ENCODE assay signal across 25 cellular contexts in genomic region chr2:37630298-37630697, GRCh38. TPM values are rescaled to one million over a fixed set of nuclear protein-coding genes. Genes with fewer than 3 reads are reported as not detected.
DNase-seq lines count a peak whose midpoint lies in the region; ATAC-seq and TF ChIP-seq lines count a peak whose summit lies in the region.
"Had no signal": no experiment of that assay in that cellular context is flagged by ENCODE, and none has a peak within 500 bp of the region (broad histone marks: within the 10 kb centered on the region; RNA-seq: fewer than 3 reads in every experiment).

No MANE protein-coding gene starts in this region.

- H3K9me2 ChIP-seq in PC-9 (ENCODE audit: insufficient read depth), result 0 out of 2 replicates have a peak, but pooled peaks cover 4% of the 10 kb centered on the region

- no peak overlapping the region for H4K8ac ChIP-seq in mesenchymal stem cell (ENCODE audit: low read length)

- H3K23ac ChIP-seq in mesenchymal stem cell (ENCODE audit: low read length in 2 of 2), result no peak overlapping the region

- no peak overlapping the region for H3K27ac ChIP-seq in mesenchymal stem cell (ENCODE audit: low read length, poor library complexity, severe bottlenecking)
- no peak overlapping the region for H3K27ac ChIP-seq in PC-9
- H3K27ac ChIP-seq: 22Rv1, ascending aorta, ovary, spleen had no signal

- H2BK12ac ChIP-seq in mesenchymal stem cell (ENCODE audit: low read length in 2 of 2), result no peak overlapping the region

- peak overlapping the region; percentile 49 for H3K9ac ChIP-seq in mesenchymal stem cell (ENCODE audit: low read length)

- H2AK5ac ChIP-seq in mesenchymal stem cell (ENCODE audit: low read length, severe bottlenecking), result no peak overlapping the region

- POLR2A ChIA-PET in activated CD8-positive, alpha-beta T cell treated with anti-CD3 and anti-CD28 coated beads for 36 hours (lab: Charles Lee), result no interaction called here
- POLR2A ChIA-PET in activated CD8-positive, alpha-beta T cell treated with anti-CD3 and anti-CD28 coated beads, Interleukin-2, amount 10 ng/mL, durations not matched to agents 7 days and 5 days (lab: Charles Lee), result no interaction called here
- POLR2A ChIA-PET in PC-9 (lab: Charles Lee; ENCODE audit: unreplicated experiment), result no interaction called here

- intact Hi-C loops in activated CD8-positive, alpha-beta T cell treated with anti-CD3 and anti-CD28 coated beads for 36 hours (cut with micrococcal nuclease), result loop anchor here (10.0 kb wide), 2 partner anchors 215 to 245 kb away; no protein-coding TSS in a partner anchor
- intact Hi-C loops in PC-9 (cut with micrococcal nuclease; ENCODE audit: unreplicated experiment), result no loop called here

- H3K9me3 ChIP-seq in mesenchymal stem cell (ENCODE audit: control insufficient read depth, low read length) (no peaks in the 10 kb centered on the region), PC-9 (ENCODE audit: insufficient read depth, low read depth) (0 out of 2 replicates have a peak, but pooled peaks cover 3% of the 10 kb centered on the region)
- H3K9me3 ChIP-seq: ascending aorta, ovary, spleen had no signal

- no peaks in the 10 kb centered on the region for H3K79me1 ChIP-seq in mesenchymal stem cell (replicated peaks; ENCODE audit: low read length, poor library complexity, severe bottlenecking)

- H2AFZ ChIP-seq in mesenchymal stem cell (ENCODE audit: low read depth, low read length), result no peak overlapping the region
- no peak overlapping the region for H2AFZ ChIP-seq in PC-9
- H2AFZ ChIP-seq: GM23338 had no signal

- H3K36me3 ChIP-seq in mesenchymal stem cell (ENCODE audit: control insufficient read depth in 1 of 2, insufficient read depth in 2 of 2, low read depth in 1 of 2, low read length in 2 of 2), result no peaks in the 10 kb centered on the region
- H3K36me3 ChIP-seq in PC-9 (ENCODE audit: low read depth), result no peaks in the 10 kb centered on the region
- H3K36me3 ChIP-seq: ascending aorta, ovary, spleen had no signal

- H3K14ac ChIP-seq in mesenchymal stem cell (ENCODE audit: low read length in 2 of 2), result no peak overlapping the region

- BruUV-seq in PC-9 (replicated peaks; lab: Mats Ljungman, UMichigan), result no TSS peak

- H3K4me1 ChIP-seq in mesenchymal stem cell (ENCODE audit: control insufficient read depth, insufficient read depth, low read depth, low read length) (peaks cover 5% of the 10 kb centered on the region), PC-9 (replicated peaks; ENCODE audit: insufficient read depth) (no peaks in the 10 kb centered on the region)

- no CpG with 5 or more reads among the region's 1 CpG for WGBS in mesenchymal stem cell

- no peak overlapping the region for H3K4me3 Mint-ChIP-seq in activated CD8-positive, alpha-beta T cell treated with anti-CD3 and anti-CD28 coated beads for 36 hours
- H3K4me3 Mint-ChIP-seq in activated CD8-positive, alpha-beta T cell treated with anti-CD3 and anti-CD28 coated beads, Interleukin-2, amount 10 ng/mL, durations not matched to agents 7 days and 5 days, result no peak overlapping the region
- H3K4me3 Mint-ChIP-seq in activated naive CD8-positive, alpha-beta T cell treated with anti-CD3 and anti-CD28 coated beads, Interleukin-2, amount 50 U/mL, for 24 hours, result no peak overlapping the region
- H3K4me3 Mint-ChIP-seq in stimulated activated naive B cell treated with anti-CD40 and anti-IgM and Interleukin-4, amounts not matched to agents 10 μg/mL and 1 μg/mL and 100 μg/mL, for 72 hours, result no peak overlapping the region
- H3K4me3 Mint-ChIP-seq: activated CD4-positive, alpha-beta T cell treated with anti-CD3 and anti-CD28 coated beads, Interleukin-2, amount 10 ng/mL, durations not matched to agents 7 days and 5 days; GM23338; mesothelial cell of epicardium had no signal

- no peaks in the 10 kb centered on the region for H3K27me3 ChIP-seq in mesenchymal stem cell (ENCODE audit: control insufficient read depth in 1 of 2, insufficient read depth in 1 of 2, low read length in 2 of 2)
- H3K27me3 ChIP-seq in PC-9 (ENCODE audit: insufficient read depth, low read depth), result no peaks in the 10 kb centered on the region
- H3K27me3 ChIP-seq: ascending aorta, ovary, spleen had no signal

- H4K20me1 ChIP-seq in PC-9 (ENCODE audit: insufficient read depth), result no peaks in the 10 kb centered on the region

- H3K27me3 Mint-ChIP-seq in activated CD8-positive, alpha-beta T cell treated with anti-CD3 and anti-CD28 coated beads for 36 hours, result no peaks in the 10 kb centered on the region
- no peaks in the 10 kb centered on the region for H3K27me3 Mint-ChIP-seq in activated CD8-positive, alpha-beta T cell treated with anti-CD3 and anti-CD28 coated beads, Interleukin-2, amount 10 ng/mL, durations not matched to agents 7 days and 5 days (ENCODE audit: low read depth)
- no peaks in the 10 kb centered on the region for H3K27me3 Mint-ChIP-seq in activated naive CD8-positive, alpha-beta T cell treated with anti-CD3 and anti-CD28 coated beads, Interleukin-2, amount 50 U/mL, for 24 hours
- H3K27me3 Mint-ChIP-seq in stimulated activated naive B cell treated with anti-CD40 and anti-IgM and Interleukin-4, amounts not matched to agents 10 μg/mL and 1 μg/mL and 100 μg/mL, for 72 hours, result peaks cover 0 to 6% of the 10 kb centered on the region in 2 donors
- H3K27me3 Mint-ChIP-seq: activated CD4-positive, alpha-beta T cell treated with anti-CD3 and anti-CD28 coated beads, Interleukin-2, amount 10 ng/mL, durations not matched to agents 7 days and 5 days; CD4-positive, alpha-beta memory T cell had no signal

- no peak overlapping the region for H3K4ac ChIP-seq in mesenchymal stem cell (ENCODE audit: low read depth in 1 of 2, low read length in 2 of 2)

- no peaks in the 10 kb centered on the region for H3K79me2 ChIP-seq in PC-9 (ENCODE audit: low read depth)

- H3K18ac ChIP-seq in mesenchymal stem cell (ENCODE audit: low read depth in 1 of 2, low read length in 2 of 2), result no peak overlapping the region

- peaks cover 13% of the 10 kb centered on the region for H3K36me3 Mint-ChIP-seq in activated CD8-positive, alpha-beta T cell treated with anti-CD3 and anti-CD28 coated beads for 36 hours (ENCODE audit: low read depth)
- peaks cover 12% of the 10 kb centered on the region for H3K36me3 Mint-ChIP-seq in activated CD8-positive, alpha-beta T cell treated with anti-CD3 and anti-CD28 coated beads, Interleukin-2, amount 10 ng/mL, durations not matched to agents 7 days and 5 days (ENCODE audit: low read depth)
- peaks cover 2% of the 10 kb centered on the region for H3K36me3 Mint-ChIP-seq in activated naive CD8-positive, alpha-beta T cell treated with anti-CD3 and anti-CD28 coated beads, Interleukin-2, amount 50 U/mL, for 24 hours (ENCODE audit: low read depth)
- no peaks in the 10 kb centered on the region for H3K36me3 Mint-ChIP-seq in stimulated activated naive B cell treated with anti-CD40 and anti-IgM and Interleukin-4, amounts not matched to agents 10 μg/mL and 1 μg/mL and 100 μg/mL, for 72 hours
- H3K36me3 Mint-ChIP-seq: mesothelial cell of epicardium had no signal

- DNase-seq in activated CD8-positive, alpha-beta T cell treated with anti-CD3 and anti-CD28 coated beads for 36 hours, result no peak
- DNase-seq in activated CD8-positive, alpha-beta T cell treated with anti-CD3 and anti-CD28 coated beads, Interleukin-2, amount 10 ng/mL, durations not matched to agents 7 days and 5 days, result no peak
- DNase-seq in activated naive CD8-positive, alpha-beta T cell treated with anti-CD3 and anti-CD28 coated beads, Interleukin-2, amount 50 U/mL, for 24 hours, result no peak
- peak; percentile 40 for DNase-seq in mesenchymal stem cell
- DNase-seq in stromal cell of bone marrow (ENCODE audit: low read depth), result peak; percentile 88
- DNase-seq in stimulated activated naive B cell treated with anti-CD40 and anti-IgM and Interleukin-4, amounts not matched to agents 10 μg/mL and 1 μg/mL and 100 μg/mL, for 72 hours, result no peak
- DNase-seq in PC-9, result no peak
- DNase-seq: activated CD4-positive, alpha-beta T cell treated with anti-CD3 and anti-CD28 coated beads, Interleukin-2, amount 10 ng/mL, durations not matched to agents 7 days and 5 days; activated naive CD4-positive, alpha-beta T cell treated with anti-CD3 and anti-CD28 coated beads, Interleukin-2, amount 50 U/mL, for 16 hours; CD4-positive, alpha-beta memory T cell; cortex of kidney; EL; left ventricle myocardium superior; NCI-H1105 treated with DMSO at 0.1 percent for 48 hours; NCI-H1930; ovary; retina; SIG-M5; spleen had no signal

- no peak for TF ChIP-seq CTCF in activated CD8-positive, alpha-beta T cell treated with anti-CD3 and anti-CD28 coated beads for 36 hours (IDR thresholded peaks at IDR 0.05)
- TF ChIP-seq CTCF in PC-9 (conservative IDR thresholded peaks at IDR 0.05), result no peak

- H2BK5ac ChIP-seq in mesenchymal stem cell (ENCODE audit: low read depth, low read length, poor library complexity, severe bottlenecking), result no peak overlapping the region

- no peak overlapping the region for H3K4me3 ChIP-seq in mesenchymal stem cell (ENCODE audit: insufficient read depth in 1 of 2, low read depth in 1 of 2, low read length in 2 of 2)
- no peak overlapping the region for H3K4me3 ChIP-seq in PC-9
- H3K4me3 ChIP-seq: ascending aorta, GM23338, ovary, spleen had no signal

- no peak overlapping the region for H2BK120ac ChIP-seq in mesenchymal stem cell (ENCODE audit: low read depth, low read length)

- H3F3A ChIP-seq in PC-9 (ENCODE audit: insufficient read depth, low read depth), result no peaks in the 10 kb centered on the region

- no peak overlapping the region for H4K91ac ChIP-seq in mesenchymal stem cell (ENCODE audit: low read length)

- ATAC-seq in activated CD8-positive, alpha-beta T cell treated with anti-CD3 and anti-CD28 coated beads for 36 hours, result no peak
- no peak for ATAC-seq in activated CD8-positive, alpha-beta T cell treated with anti-CD3 and anti-CD28 coated beads, Interleukin-2, amount 10 ng/mL, durations not matched to agents 7 days and 5 days
- ATAC-seq in activated naive CD8-positive, alpha-beta T cell treated with anti-CD3 and anti-CD28 coated beads, Interleukin-2, amount 50 U/mL, for 24 hours, result no peak
- no peak for ATAC-seq in stimulated activated naive B cell treated with anti-CD40 and anti-IgM and Interleukin-4, amounts not matched to agents 10 μg/mL and 1 μg/mL and 100 μg/mL, for 72 hours (replicated peaks)
- no peak for ATAC-seq in GM18873 (IDR thresholded peaks at IDR 0.05; ENCODE audit: low FRiP score, unreplicated experiment)
- ATAC-seq: GM23338, left ventricle myocardium superior had no signal

- no peak overlapping the region for H2BK15ac ChIP-seq in mesenchymal stem cell (ENCODE audit: low read depth, poor library complexity, severe bottlenecking)

- H3K4me2 ChIP-seq in mesenchymal stem cell (ENCODE audit: low read length, poor library complexity, severe bottlenecking) (no peak overlapping the region), PC-9 (no peak overlapping the region)
- H3K4me2 ChIP-seq: GM23338 had no signal

- CTCF ChIA-PET in activated CD8-positive, alpha-beta T cell treated with anti-CD3 and anti-CD28 coated beads for 36 hours (lab: Charles Lee), result no interaction called here
- CTCF ChIA-PET in activated CD8-positive, alpha-beta T cell treated with anti-CD3 and anti-CD28 coated beads, Interleukin-2, amount 10 ng/mL, durations not matched to agents 7 days and 5 days (lab: Charles Lee), result no interaction called here
- CTCF ChIA-PET in PC-9 (lab: Charles Lee), result no interaction called here

- H3K27ac Mint-ChIP-seq in activated CD8-positive, alpha-beta T cell treated with anti-CD3 and anti-CD28 coated beads for 36 hours, result peak overlapping the region; percentile 81
- no peak overlapping the region for H3K27ac Mint-ChIP-seq in activated CD8-positive, alpha-beta T cell treated with anti-CD3 and anti-CD28 coated beads, Interleukin-2, amount 10 ng/mL, durations not matched to agents 7 days and 5 days
- H3K27ac Mint-ChIP-seq in activated naive CD8-positive, alpha-beta T cell treated with anti-CD3 and anti-CD28 coated beads, Interleukin-2, amount 50 U/mL, for 24 hours, result peak overlapping the region; percentile 43
- H3K27ac Mint-ChIP-seq in stimulated activated naive B cell treated with anti-CD40 and anti-IgM and Interleukin-4, amounts not matched to agents 10 μg/mL and 1 μg/mL and 100 μg/mL, for 72 hours, result no peak overlapping the region
- H3K27ac Mint-ChIP-seq: activated CD4-positive, alpha-beta T cell treated with anti-CD3 and anti-CD28 coated beads, Interleukin-2, amount 10 ng/mL, durations not matched to agents 7 days and 5 days; GM23338; mesothelial cell of epicardium; nephron had no signal

- H3K4me1 Mint-ChIP-seq in activated CD8-positive, alpha-beta T cell treated with anti-CD3 and anti-CD28 coated beads for 36 hours (ENCODE audit: low read depth), result peaks cover 87% of the 10 kb centered on the region
- peaks cover 59% of the 10 kb centered on the region for H3K4me1 Mint-ChIP-seq in activated CD8-positive, alpha-beta T cell treated with anti-CD3 and anti-CD28 coated beads, Interleukin-2, amount 10 ng/mL, durations not matched to agents 7 days and 5 days (ENCODE audit: low read depth)
- H3K4me1 Mint-ChIP-seq in activated naive CD8-positive, alpha-beta T cell treated with anti-CD3 and anti-CD28 coated beads, Interleukin-2, amount 50 U/mL, for 24 hours, result peaks cover 85% of the 10 kb centered on the region
- peaks cover 29 to 34% of the 10 kb centered on the region in 2 donors for H3K4me1 Mint-ChIP-seq in stimulated activated naive B cell treated with anti-CD40 and anti-IgM and Interleukin-4, amounts not matched to agents 10 μg/mL and 1 μg/mL and 100 μg/mL, for 72 hours

- peaks cover 7% of the 10 kb centered on the region for H3K9me3 Mint-ChIP-seq in activated CD8-positive, alpha-beta T cell treated with anti-CD3 and anti-CD28 coated beads for 36 hours
- no peaks in the 10 kb centered on the region for H3K9me3 Mint-ChIP-seq in activated CD8-positive, alpha-beta T cell treated with anti-CD3 and anti-CD28 coated beads, Interleukin-2, amount 10 ng/mL, durations not matched to agents 7 days and 5 days (ENCODE audit: insufficient read depth)
- no peaks in the 10 kb centered on the region for H3K9me3 Mint-ChIP-seq in activated naive CD8-positive, alpha-beta T cell treated with anti-CD3 and anti-CD28 coated beads, Interleukin-2, amount 50 U/mL, for 24 hours
- H3K9me3 Mint-ChIP-seq in stimulated activated naive B cell treated with anti-CD40 and anti-IgM and Interleukin-4, amounts not matched to agents 10 μg/mL and 1 μg/mL and 100 μg/mL, for 72 hours, result peaks cover 0 to 8% of the 10 kb centered on the region in 2 donors
- H3K9me3 Mint-ChIP-seq: CD4-positive, alpha-beta memory T cell; GM23338; mesothelial cell of epicardium; nephron had no signal

RNA-seq across cellular contexts. Expression of gene CDC42EP3, which starts 41.1 kb away (rescaled TPM):
- total RNA-seq in activated CD8-positive, alpha-beta T cell treated with anti-CD3 and anti-CD28 coated beads for 36 hours, result 10 to 100 TPM; 18.8 to 22.6 TPM
- total RNA-seq in activated CD8-positive, alpha-beta T cell treated with anti-CD3 and anti-CD28 coated beads, Interleukin-2, amount 10 ng/mL, durations not matched to agents 7 days and 5 days, result 10 to 100 TPM; 30.1 to 33.2 TPM
- 117 TPM for polyA plus RNA-seq in mesenchymal stem cell (2013, experiment 1 of 2)
- polyA plus RNA-seq in mesenchymal stem cell (2013, experiment 2 of 2), result 117 TPM
- total RNA-seq in PC-9 (2021), result 41.6 and 54.1 TPM in 2 replicates

Comparison
In these comparisons a context has a peak if more than half of its experiments do, and no peak if none do; other contexts are left out.
1. H3K27ac Mint-ChIP-seq: peak in activated CD8-positive, alpha-beta T cell treated with anti-CD3 and anti-CD28 coated beads for 36 hours (single experiment) and activated naive CD8-positive, alpha-beta T cell treated with anti-CD3 and anti-CD28 coated beads, Interleukin-2, amount 50 U/mL, for 24 hours (single experiment); none in activated CD8-positive, alpha-beta T cell treated with anti-CD3 and anti-CD28 coated beads, Interleukin-2, amount 10 ng/mL, durations not matched to agents 7 days and 5 days (single experiment) and stimulated activated naive B cell treated with anti-CD40 and anti-IgM and Interleukin-4, amounts not matched to agents 10 μg/mL and 1 μg/mL and 100 μg/mL, for 72 hours (single experiment).
2. DNase-seq: peak in mesenchymal stem cell (single experiment) and stromal cell of bone marrow (single experiment); none in activated CD8-positive, alpha-beta T cell treated with anti-CD3 and anti-CD28 coated beads for 36 hours (single experiment), activated CD8-positive, alpha-beta T cell treated with anti-CD3 and anti-CD28 coated beads, Interleukin-2, amount 10 ng/mL, durations not matched to agents 7 days and 5 days (single experiment), activated naive CD8-positive, alpha-beta T cell treated with anti-CD3 and anti-CD28 coated beads, Interleukin-2, amount 50 U/mL, for 24 hours (single experiment), stimulated activated naive B cell treated with anti-CD40 and anti-IgM and Interleukin-4, amounts not matched to agents 10 μg/mL and 1 μg/mL and 100 μg/mL, for 72 hours (single experiment) and PC-9 (0 of 2).